Comparison of ENCODE assay signal across 21 cellular contexts in the genomic region with DNA sequence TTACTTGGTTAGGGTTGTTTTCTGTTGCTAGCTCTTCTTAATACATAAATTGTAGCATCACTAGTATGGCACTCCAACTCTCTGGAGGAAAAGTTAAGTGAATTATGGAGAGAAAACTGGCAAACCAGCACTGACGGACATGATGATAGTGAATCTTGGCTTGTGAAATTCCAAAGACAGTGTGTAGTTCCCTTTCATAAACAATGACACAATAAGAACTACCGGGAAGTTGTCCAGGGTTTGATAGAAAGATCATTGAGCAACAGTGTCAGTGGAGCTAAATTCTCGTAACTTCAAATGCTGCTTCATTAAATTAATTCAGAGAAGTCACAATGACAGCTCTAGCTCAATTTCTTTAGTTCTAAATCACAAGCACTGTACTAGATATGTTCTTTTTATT.
A peak's percentile ranks its signal among the peaks of the same experiment; 100 is the strongest.
DNase-seq lines count a peak whose midpoint lies in the region; ATAC-seq and TF ChIP-seq lines count a peak whose summit lies in the region.
"Had no signal": no experiment of that assay in that cellular context is flagged by ENCODE, and none has a peak within 500 bp of the region (broad histone marks: within the 10 kb centered on the region; RNA-seq: fewer than 3 reads in every experiment).

No MANE protein-coding gene starts in this region.

- DNase-seq in AG10803 (ENCODE audit: low read depth) (peak; percentile 4), MG63 (peak; percentile 20), fibroblast of pulmonary artery (ENCODE audit: low read depth) (peak; percentile 93), non-pigmented ciliary epithelial cell (ENCODE audit: low read depth) (peak; percentile 13), GF-D8 (lab: John Stamatoyannopoulos, UW) (no peak), putamen (ENCODE audit: low spot score) (no peak)
- DNase-seq: activated CD4-positive, alpha-beta T cell treated with anti-CD3 and anti-CD28 coated beads, Interleukin-2, amount 10 ng/mL, durations not matched to agents 7 days and 5 days; activated T-cell treated with anti-CD3 and anti-CD28 coated beads for 4 hours; AML-193; effector memory CD8-positive, alpha-beta T cell; gastrocnemius medialis; MM.1S; naive thymus-derived CD8-positive, alpha-beta T cell; NCI-H2029; NCI-H524 treated with DMSO at 0.1 percent for 48 hours; stimulated activated CD4-positive, alpha-beta T cell treated with anti-CD3 and anti-CD28 coated beads, Interleukin-2, amount 100 ng/mL, for 24 hours; T1000 had no signal

- no peaks in the 10 kb centered on the region for H3K36me3 ChIP-seq in MG63
- H3K36me3 ChIP-seq: gastrocnemius medialis, HAP-1 had no signal

- ATAC-seq in GM18519 (IDR thresholded peaks at IDR 0.05; ENCODE audit: low FRiP score, unreplicated experiment), result no peak
- no peak for ATAC-seq in HG02571 (IDR thresholded peaks at IDR 0.05; ENCODE audit: unreplicated experiment)
- ATAC-seq: effector memory CD8-positive, alpha-beta T cell; naive thymus-derived CD8-positive, alpha-beta T cell had no signal

- TF ChIP-seq CTCF in AG10803 (conservative IDR thresholded peaks at IDR 0.05; ENCODE audit: low read length) (no peak), fibroblast of pulmonary artery (IDR thresholded peaks at IDR 0.05; ENCODE audit: low read length, missing control alignments) (no peak)

- H3K9me3 ChIP-seq in MG63, result no peaks in the 10 kb centered on the region
- H3K9me3 ChIP-seq: gastrocnemius medialis, HAP-1 had no signal

- no peak overlapping the region for H3K4me3 ChIP-seq in AG10803 (ENCODE audit: low read length)
- no peak overlapping the region for H3K4me3 ChIP-seq in MG63
- no peak overlapping the region for H3K4me3 ChIP-seq in fibroblast of pulmonary artery (replicated peaks; ENCODE audit: low read depth, low read length)
- H3K4me3 ChIP-seq: gastrocnemius medialis, HAP-1, lung had no signal

- no peaks in the 10 kb centered on the region for H3K27me3 ChIP-seq in MG63
- H3K27me3 ChIP-seq: gastrocnemius medialis had no signal

Comparison
In these comparisons a context has a peak if more than half of its experiments do, and no peak if none do; other contexts are left out.
1. DNase-seq: peak in AG10803 (single experiment), MG63 (single experiment), fibroblast of pulmonary artery (single experiment) and non-pigmented ciliary epithelial cell (single experiment); none in GF-D8 (single experiment) and putamen (single experiment).